Comparison of ENCODE assay signal across 29 cellular contexts in genomic region chr11:109869536-109869935, GRCh38.
"Had no signal": no experiment of that assay in that cellular context is flagged by ENCODE, and none has a peak within 500 bp of the region (broad histone marks: within the 10 kb centered on the region; RNA-seq: fewer than 3 reads in every experiment).

No MANE protein-coding gene starts in this region.

- ATAC-seq: activated CD8-positive, alpha-beta T cell treated with anti-CD3 and anti-CD28 coated beads for 36 hours; activated naive CD4-positive, alpha-beta T cell treated with anti-CD3 and anti-CD28 coated beads, Interleukin-2, amount 50 U/mL, for 72 hours; foreskin keratinocyte; gastroesophageal sphincter; T-helper 17 cell had no signal

- H3K9me3 ChIP-seq: ascending aorta, gastroesophageal sphincter had no signal

- H3K27me3 ChIP-seq: ascending aorta, breast epithelium, dorsolateral prefrontal cortex, esophagus muscularis mucosa, foreskin keratinocyte, gastroesophageal sphincter had no signal

- H3K36me3 ChIP-seq: ascending aorta, breast epithelium, esophagus muscularis mucosa, gastroesophageal sphincter, WERI-Rb-1 had no signal

- DNase-seq: activated B cell treated with CpG ODN at 0.5 μM for 24 hours; activated CD4-positive, alpha-beta T cell treated with anti-CD3 and anti-CD28 coated beads for 48 hours; activated CD4-positive, alpha-beta T cell treated with anti-CD3 and anti-CD28 coated beads, Interleukin-2, amount 50 U/mL, for 1 hour; activated CD4-positive, alpha-beta T cell treated with anti-CD3 and anti-CD28 coated beads, Interleukin-2, amount 50 U/mL, for 48 hours; activated CD8-positive, alpha-beta memory T cell treated with anti-CD3 and anti-CD28 coated beads for 24 hours; activated CD8-positive, alpha-beta T cell treated with anti-CD3 and anti-CD28 coated beads for 36 hours; activated gamma-delta T cell; activated naive CD4-positive, alpha-beta T cell; activated naive CD4-positive, alpha-beta T cell treated with anti-CD3 and anti-CD28 coated beads, Interleukin-2, amount 10 ng/mL, durations not matched to agents 7 days and 5 days; activated naive CD8-positive, alpha-beta T cell treated with anti-CD3 and anti-CD28 coated beads, Interleukin-2, amount 10 ng/mL, durations not matched to agents 7 days and 5 days; activated T-cell treated with anti-CD3 and anti-CD28 coated beads, Interleukin-2, amount 50 U/mL, for 48 hours; dorsolateral prefrontal cortex; effector memory CD4-positive, alpha-beta T cell; erythroblast; foreskin keratinocyte; T-helper 1 cell; T-helper 17 cell; T1000; WERI-Rb-1 had no signal

- H3K36me3 Mint-ChIP-seq: activated naive CD4-positive, alpha-beta T cell treated with anti-CD3 and anti-CD28 coated beads, Interleukin-2, amount 10 ng/mL, durations not matched to agents 7 days and 5 days; activated naive CD4-positive, alpha-beta T cell treated with anti-CD3 and anti-CD28 coated beads, Interleukin-2, amount 50 U/mL, for 72 hours; activated naive CD8-positive, alpha-beta T cell treated with anti-CD3 and anti-CD28 coated beads, Interleukin-2, amount 10 ng/mL, durations not matched to agents 7 days and 5 days; brain had no signal

- H3K4me3 Mint-ChIP-seq: activated B cell treated with CpG ODN at 0.5 μM for 24 hours; activated CD8-positive, alpha-beta T cell treated with anti-CD3 and anti-CD28 coated beads for 36 hours; activated naive CD4-positive, alpha-beta T cell treated with anti-CD3 and anti-CD28 coated beads, Interleukin-2, amount 10 ng/mL, durations not matched to agents 7 days and 5 days; activated naive CD8-positive, alpha-beta T cell treated with anti-CD3 and anti-CD28 coated beads, Interleukin-2, amount 10 ng/mL, durations not matched to agents 7 days and 5 days; brain; central memory CD8-positive, alpha-beta T cell; dendritic cell treated with granulocyte-macrophage colony-stimulating factor and Interleukin-4, amounts not matched to agents 40 ng/mL and 50 ng/mL, for 4 days; T-helper 17 cell; T-helper 2 cell treated with Interferon-gamma antibody and Interleukin-4, amounts not matched to agents 5 μg/mL and 100 μg/mL, for 36 hours had no signal

- H3K4me1 ChIP-seq: ascending aorta, breast epithelium, gastroesophageal sphincter had no signal

- H3K27ac Mint-ChIP-seq: activated B cell treated with CpG ODN at 0.5 μM for 24 hours; activated CD8-positive, alpha-beta T cell treated with anti-CD3 and anti-CD28 coated beads for 36 hours; activated naive CD4-positive, alpha-beta T cell treated with anti-CD3 and anti-CD28 coated beads, Interleukin-2, amount 10 ng/mL, durations not matched to agents 7 days and 5 days; activated naive CD4-positive, alpha-beta T cell treated with anti-CD3 and anti-CD28 coated beads, Interleukin-2, amount 50 U/mL, for 72 hours; activated naive CD8-positive, alpha-beta T cell treated with anti-CD3 and anti-CD28 coated beads, Interleukin-2, amount 10 ng/mL, durations not matched to agents 7 days and 5 days; brain; dendritic cell treated with granulocyte-macrophage colony-stimulating factor and Interleukin-4, amounts not matched to agents 40 ng/mL and 50 ng/mL, for 4 days; T-helper 17 cell; T-helper 2 cell treated with Interferon-gamma antibody and Interleukin-4, amounts not matched to agents 5 μg/mL and 100 μg/mL, for 36 hours had no signal

- H3K27me3 Mint-ChIP-seq: activated B cell treated with CpG ODN at 0.5 μM for 24 hours; activated CD8-positive, alpha-beta T cell treated with anti-CD3 and anti-CD28 coated beads for 36 hours; activated naive CD8-positive, alpha-beta T cell treated with anti-CD3 and anti-CD28 coated beads, Interleukin-2, amount 10 ng/mL, durations not matched to agents 7 days and 5 days; central memory CD8-positive, alpha-beta T cell; dendritic cell treated with granulocyte-macrophage colony-stimulating factor and Interleukin-4, amounts not matched to agents 40 ng/mL and 50 ng/mL, for 4 days; T-helper 17 cell had no signal

- H3K9me3 Mint-ChIP-seq: activated CD8-positive, alpha-beta T cell treated with anti-CD3 and anti-CD28 coated beads for 36 hours; activated naive CD4-positive, alpha-beta T cell treated with anti-CD3 and anti-CD28 coated beads, Interleukin-2, amount 10 ng/mL, durations not matched to agents 7 days and 5 days; activated naive CD8-positive, alpha-beta T cell treated with anti-CD3 and anti-CD28 coated beads, Interleukin-2, amount 10 ng/mL, durations not matched to agents 7 days and 5 days; dendritic cell treated with granulocyte-macrophage colony-stimulating factor and Interleukin-4, amounts not matched to agents 40 ng/mL and 50 ng/mL, for 4 days; T-helper 2 cell treated with Interferon-gamma antibody and Interleukin-4, amounts not matched to agents 5 μg/mL and 100 μg/mL, for 36 hours had no signal

- H3K4me1 Mint-ChIP-seq: activated naive CD4-positive, alpha-beta T cell treated with anti-CD3 and anti-CD28 coated beads, Interleukin-2, amount 10 ng/mL, durations not matched to agents 7 days and 5 days; central memory CD8-positive, alpha-beta T cell; T-helper 17 cell had no signal

- H3K27ac ChIP-seq: ascending aorta, breast epithelium, coronary artery, dorsolateral prefrontal cortex, esophagus muscularis mucosa, foreskin keratinocyte, gastroesophageal sphincter, WERI-Rb-1 had no signal

- H3K4me3 ChIP-seq: ascending aorta, breast epithelium, coronary artery, dorsolateral prefrontal cortex, esophagus muscularis mucosa, gastroesophageal sphincter had no signal
